19 cellular contexts compared by ENCODE assay signal in genomic region chr13:27347373-27347772, GRCh38.
DNase-seq lines count a peak whose midpoint lies in the region; ATAC-seq and TF ChIP-seq lines count a peak whose summit lies in the region.
"Had no signal": no experiment of that assay in that cellular context is flagged by ENCODE, and none has a peak within 500 bp of the region (broad histone marks: within the 10 kb centered on the region; RNA-seq: fewer than 3 reads in every experiment).

No MANE protein-coding gene starts in this region.

- H3K4me2 ChIP-seq in DOHH2 (ENCODE audit: low read length) (peak overlapping the region; percentile 54), osteoblast (ENCODE audit: insufficient read depth, low read length) (no peak overlapping the region)

- H3K4me3 ChIP-seq in DOHH2 (ENCODE audit: low read length): peak overlapping the region; percentile 35
- no peak overlapping the region for H3K4me3 ChIP-seq in osteoblast (ENCODE audit: insufficient read depth, low read length)
- H3K4me3 ChIP-seq: HAP-1 had no signal

- H3K9me3 Mint-ChIP-seq in IgD-negative memory B cell (no peaks in the 10 kb centered on the region), activated B cell treated with CpG ODN at 0.5 μM for 24 hours (no peaks in the 10 kb centered on the region), CD14-positive monocyte (peaks cover 3 to 9% (median 7%) of the 10 kb centered on the region in 7 donors)
- H3K9me3 Mint-ChIP-seq: T-helper 1 cell treated with Interleukin-12 subunit alpha and Interleukin-12 subunit beta and Interleukin-4 antibody, amounts not matched to agents 30 μg/mL and 1 μg/mL, for 36 hours had no signal

- 0 out of 2 replicates have a peak, but pooled peaks cover 3% of the 10 kb centered on the region for H3F3A ChIP-seq in DOHH2 (ENCODE audit: control insufficient read depth, insufficient read depth)

- H3K36me3 Mint-ChIP-seq in IgD-negative memory B cell (no peaks in the 10 kb centered on the region), activated B cell treated with CpG ODN at 0.5 μM for 24 hours (ENCODE audit: low read depth) (no peaks in the 10 kb centered on the region), CD14-positive monocyte (no peaks in the 10 kb centered on the region)

- POLR2A ChIA-PET in activated B cell treated with CpG ODN at 0.5 μM for 24 hours (lab: Charles Lee): interaction anchor here (0.6 to 2.1 kb wide), 5 partner anchors 7 to 427 kb away, joined by 3 to 5 read pairs (median 3); partner anchors contain the start of genes RASL11A and RPL21

- no peaks in the 10 kb centered on the region for H3K9me2 ChIP-seq in DOHH2 (replicated peaks; ENCODE audit: control insufficient read depth, low read length)

- H3K36me3 ChIP-seq in DOHH2 (ENCODE audit: control insufficient read depth, low read length) (no peaks in the 10 kb centered on the region), osteoblast (ENCODE audit: insufficient read depth, low read length) (no peaks in the 10 kb centered on the region)
- H3K36me3 ChIP-seq: HAP-1 had no signal

- H3K27me3 Mint-ChIP-seq in IgD-negative memory B cell (peaks cover 3% of the 10 kb centered on the region), activated B cell treated with CpG ODN at 0.5 μM for 24 hours (peaks cover 1% of the 10 kb centered on the region), CD14-positive monocyte (ENCODE audit: low read depth in 3 of 3) (peaks cover 7 to 13% (median 10%) of the 10 kb centered on the region in 3 donors)

- H4K20me1 ChIP-seq in DOHH2 (ENCODE audit: control insufficient read depth, insufficient read depth, low read depth, low read length) (no peaks in the 10 kb centered on the region), osteoblast (ENCODE audit: insufficient read depth, low read length) (no peaks in the 10 kb centered on the region)

- H3K79me2 ChIP-seq in DOHH2 (ENCODE audit: control insufficient read depth, low read length) (no peaks in the 10 kb centered on the region), osteoblast (ENCODE audit: insufficient read depth, low read length) (no peaks in the 10 kb centered on the region)

- ATAC-seq in activated B cell treated with CpG ODN at 0.5 μM for 24 hours (ENCODE audit: low read depth): peak; percentile 32
- ATAC-seq: PC-3 had no signal

- peaks cover 28% of the 10 kb centered on the region for H3K4me1 ChIP-seq in DOHH2 (ENCODE audit: control insufficient read depth, low read length)
- H3K4me1 ChIP-seq in osteoblast (ENCODE audit: insufficient read depth, low read length): peaks cover 10% of the 10 kb centered on the region
- H3K4me1 ChIP-seq: HAP-1 had no signal

- TF ChIP-seq CTCF in DOHH2 (IDR thresholded peaks at IDR 0.05; ENCODE audit: low read depth, low read length, poor library complexity, severe bottlenecking): no peak
- no peak for TF ChIP-seq CTCF in activated B cell treated with CpG ODN at 0.5 μM for 24 hours (IDR thresholded peaks at IDR 0.05)
- no peak for TF ChIP-seq CTCF in osteoblast (IDR thresholded peaks at IDR 0.05; ENCODE audit: extremely low read depth, low read depth, low read length)
- no peak for TF ChIP-seq CTCF in CD14-positive monocyte (IDR thresholded peaks at IDR 0.05)
- TF ChIP-seq CTCF in GM20000 (IDR thresholded peaks at IDR 0.05; ENCODE audit: extremely low read depth, missing control alignments): no peak

- intact Hi-C loops in activated B cell treated with CpG ODN at 0.5 μM for 24 hours (cut with micrococcal nuclease): no loop called here
- intact Hi-C loops in CD14-positive monocyte (cut with micrococcal nuclease): no loop called here

- CTCF ChIA-PET in activated B cell treated with CpG ODN at 0.5 μM for 24 hours (lab: Charles Lee): interaction anchor here (2.0 to 2.6 kb wide), 3 partner anchors 12 to 362 kb away, joined by 6 to 8 read pairs (median 7); no protein-coding TSS in a partner anchor

- no peak for DNase-seq in activated B cell treated with CpG ODN at 0.5 μM for 24 hours
- DNase-seq in osteoblast (ENCODE audit: insufficient read length, low spot score, missing footprints): no peak
- DNase-seq in CD14-positive monocyte (ENCODE audit: low spot score): no peak
- DNase-seq in NCI-H526 (lab: John Stamatoyannopoulos, UW): no peak
- DNase-seq in GM20000 (ENCODE audit: low spot score): no peak
- DNase-seq: DMS79, Karpas-422, NCI-H1092 treated with DMSO at 0.1 percent for 48 hours, NCI-H1436 treated with DMSO at 0.1 percent for 48 hours, NCI-H1930, NCI-H345, NCI-H524, NCI-H82, PC-3, Right ventricle myocardium superior had no signal

- H3K27me3 ChIP-seq in DOHH2 (ENCODE audit: control insufficient read depth, low read length): no peaks in the 10 kb centered on the region
- peaks cover 21% of the 10 kb centered on the region for H3K27me3 ChIP-seq in osteoblast (ENCODE audit: insufficient read depth, low read length)

- H3K9me3 ChIP-seq in DOHH2 (ENCODE audit: control insufficient read depth, insufficient read depth, low read length): peaks cover 5% of the 10 kb centered on the region; the same call in 1 of the 2 replicates
- no peaks in the 10 kb centered on the region for H3K9me3 ChIP-seq in osteoblast (ENCODE audit: low read depth, low read length)
- H3K9me3 ChIP-seq: HAP-1 had no signal

- H3K4me1 Mint-ChIP-seq in IgD-negative memory B cell (peaks cover 15 to 20% (median 16%) of the 10 kb centered on the region in 3 donors), activated B cell treated with CpG ODN at 0.5 μM for 24 hours (peaks cover 15% of the 10 kb centered on the region), CD14-positive monocyte (peaks cover 9% of the 10 kb centered on the region)

- H3K27ac ChIP-seq in DOHH2 (ENCODE audit: low read depth, low read length): no peak overlapping the region
- no peak overlapping the region for H3K27ac ChIP-seq in osteoblast (ENCODE audit: low read depth, low read length)

- H3K4me3 Mint-ChIP-seq in IgD-negative memory B cell (peak overlapping the region in 3 of 4 donors; percentile 39 to 91 (median 44)), activated B cell treated with CpG ODN at 0.5 μM for 24 hours (peak overlapping the region; percentile 47), CD14-positive monocyte (peak overlapping the region in 1 of 2 donors; percentile 49)
- H3K4me3 Mint-ChIP-seq: T-helper 1 cell treated with Interleukin-12 subunit alpha and Interleukin-12 subunit beta and Interleukin-4 antibody, amounts not matched to agents 30 μg/mL and 1 μg/mL, for 36 hours had no signal

- peak overlapping the region; percentile 27 for H2AFZ ChIP-seq in osteoblast (ENCODE audit: low read length)

- peak overlapping the region in 1 of 3 donors; percentile 84 for H3K27ac Mint-ChIP-seq in IgD-negative memory B cell
- H3K27ac Mint-ChIP-seq in activated B cell treated with CpG ODN at 0.5 μM for 24 hours: peak overlapping the region; percentile 24
- no peak overlapping the region for H3K27ac Mint-ChIP-seq in CD14-positive monocyte
- H3K27ac Mint-ChIP-seq: T-helper 1 cell treated with Interleukin-12 subunit alpha and Interleukin-12 subunit beta and Interleukin-4 antibody, amounts not matched to agents 30 μg/mL and 1 μg/mL, for 36 hours had no signal
